In genomic region chr19:39858541-39858940, GRCh38 we compare ENCODE assay signal across 1 cellular context.
A peak's percentile ranks its signal among the peaks of the same experiment; 100 is the strongest.
TF ChIP-seq lines count a peak whose summit lies in the region.

No MANE protein-coding gene starts in this region.

TF ChIP-seq in HepG2, 621 proteins besides CTCF, POLR2A, EP300 and RAD21:
- TF ChIP-seq FOXP4 (CRISPR knock-in tag; IDR thresholded peaks at IDR 0.05) (no peak), RERE (CRISPR knock-in tag; IDR thresholded peaks at IDR 0.05; ENCODE audit: low read depth) (no peak), ZNF20 (CRISPR knock-in tag; IDR thresholded peaks at IDR 0.05) (peak; percentile 98), NFYC (CRISPR knock-in tag; IDR thresholded peaks at IDR 0.05) (peak; percentile 56; the same call in 1 of the 2 replicates), YEATS4 (CRISPR knock-in tag; IDR thresholded peaks at IDR 0.05; ENCODE audit: borderline replicate concordance) (no peak), HMGXB3 (CRISPR knock-in tag; IDR thresholded peaks at IDR 0.05; ENCODE audit: borderline replicate concordance) (no peak), ZBTB1 (CRISPR knock-in tag; IDR thresholded peaks at IDR 0.05; ENCODE audit: borderline replicate concordance) (no peak), SMARCE1 (IDR thresholded peaks at IDR 0.05; ENCODE audit: borderline replicate concordance) (no peak)
